Comparison of ENCODE assay signal across 22 cellular contexts in the genomic region with DNA sequence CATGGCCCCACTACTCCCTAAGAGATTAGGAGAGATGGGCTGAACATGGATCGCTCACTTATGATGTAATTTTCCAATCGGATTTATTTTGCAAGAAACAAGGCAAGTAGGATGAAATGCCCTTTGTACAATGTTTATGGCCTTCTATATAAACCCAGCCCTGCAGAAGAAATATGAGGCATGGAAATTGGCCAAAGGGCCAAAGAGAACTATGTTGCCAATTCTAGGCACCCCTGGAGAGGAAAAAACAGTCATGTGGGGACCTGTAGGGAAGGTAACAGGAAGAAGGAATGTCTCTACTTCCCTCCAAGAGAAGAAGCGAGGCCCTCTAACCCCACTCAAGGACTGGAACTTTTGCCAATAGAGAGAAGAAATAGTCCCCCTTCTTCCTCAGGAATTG. TPM values are rescaled to one million over a fixed set of nuclear protein-coding genes. Genes with fewer than 3 reads are reported as not detected.
DNase-seq lines count a peak whose midpoint lies in the region; ATAC-seq and TF ChIP-seq lines count a peak whose summit lies in the region.
"Had no signal": no experiment of that assay in that cellular context is flagged by ENCODE, and none has a peak within 500 bp of the region (broad histone marks: within the 10 kb centered on the region; RNA-seq: fewer than 3 reads in every experiment).

No MANE protein-coding gene starts in this region.

- intact Hi-C loops in esophagus muscularis mucosa (cut with DNase I) = no loop called here
- intact Hi-C loops in mucosa of descending colon (cut with DNase I, micrococcal nuclease) = no loop called here

- 87% methylated on average over 3 of the region's 3 CpGs for WGBS in esophagus muscularis mucosa

- H3K36me3 ChIP-seq in esophagus muscularis mucosa = no peaks in the 10 kb centered on the region
- H3K36me3 ChIP-seq in mucosa of descending colon (ENCODE audit: low read depth) = no peaks in the 10 kb centered on the region
- H3K36me3 ChIP-seq: BE2C, BLaER1 had no signal

- DNase-seq in esophagus muscularis mucosa (ENCODE audit: extremely low spot score) (peak; percentile 83), mucosa of descending colon (peak in 1 of 3 donors; percentile 44), NCI-H2227 (lab: John Stamatoyannopoulos, UW; ENCODE audit: unreplicated experiment) (no peak)
- DNase-seq in stimulated activated CD4-positive, alpha-beta T cell treated with anti-CD3 and anti-CD28 coated beads, Interleukin-2, amount 100 ng/mL, for 48 hours = no peak
- DNase-seq: 8988T; ACHN; BE2C; C1 segment of cervical spinal cord; CD4-positive, alpha-beta memory T cell; CD4-positive, CD25-positive, alpha-beta regulatory T cell; CD8-positive, alpha-beta memory T cell; COR-L47; DMS 273 treated with DMSO at 0.1 percent for 48 hours; DMS153; DMS53; DMS79; DND-41; EL; GDM1 had no signal

- H3K27ac ChIP-seq in esophagus muscularis mucosa (replicated peaks in 1 of 4) = no peak overlapping the region
- H3K27ac ChIP-seq: BLaER1 had no signal

- TF ChIP-seq CTCF in esophagus muscularis mucosa (IDR thresholded peaks at IDR 0.05) (no peak), mucosa of descending colon (IDR thresholded peaks at IDR 0.05) (no peak)

- H3K9me3 ChIP-seq in esophagus muscularis mucosa (no peaks in the 10 kb centered on the region), mucosa of descending colon (no peaks in the 10 kb centered on the region)
- H3K9me3 ChIP-seq: BE2C, BLaER1 had no signal

- ATAC-seq in mucosa of descending colon (peak; percentile 80), GM19023 (IDR thresholded peaks at IDR 0.05; ENCODE audit: unreplicated experiment) (no peak)
- ATAC-seq: GM12878 had no signal

- H3K4me3 ChIP-seq in esophagus muscularis mucosa (no peak overlapping the region), mucosa of descending colon (no peak overlapping the region)
- H3K4me3 ChIP-seq: BLaER1, GM12878 had no signal

- H3K27me3 ChIP-seq in esophagus muscularis mucosa = no peaks in the 10 kb centered on the region
- H3K27me3 ChIP-seq: BE2C, BLaER1 had no signal

- no peak for TF ChIP-seq POLR2A in esophagus muscularis mucosa (IDR thresholded peaks at IDR 0.05; ENCODE audit: low read depth)

- TF ChIP-seq EP300 in esophagus muscularis mucosa (IDR thresholded peaks at IDR 0.05) = no peak

- H3K4me1 ChIP-seq in esophagus muscularis mucosa (no peaks in the 10 kb centered on the region), mucosa of descending colon (ENCODE audit: low read depth) (peaks cover 3% of the 10 kb centered on the region)
- H3K4me1 ChIP-seq: BE2C, BLaER1 had no signal

RNA-seq across cellular contexts. Expression of gene RCN1, which starts 54.4 kb away (rescaled TPM):
- total RNA-seq in esophagus muscularis mucosa (10 to 100 TPM; 27.8 to 67.8 (median 48.8) TPM), mucosa of descending colon (10 to 100 TPM; 34.2 to 46.4 (median 40.1) TPM)
